1 cellular context compared by ENCODE assay signal in the genomic region with DNA sequence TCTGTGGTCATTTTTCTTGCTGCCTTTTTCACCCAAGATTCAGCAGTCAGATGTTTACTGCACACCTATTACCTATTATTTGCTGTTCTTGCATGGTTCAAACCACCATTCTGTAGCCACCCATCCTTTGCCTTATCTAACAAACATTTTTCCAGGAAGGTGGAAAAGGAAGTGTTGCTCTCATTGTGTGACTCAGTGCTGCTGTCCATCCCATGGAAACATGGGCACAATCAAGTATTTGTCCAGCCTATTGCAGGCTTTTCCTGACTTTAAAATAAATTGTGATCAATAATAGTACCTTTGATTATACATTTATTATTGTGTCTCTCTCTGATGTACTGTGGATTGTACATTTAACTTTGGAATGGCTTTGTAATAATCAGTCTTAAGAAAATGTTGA.
TF ChIP-seq lines count a peak whose summit lies in the region.

No MANE protein-coding gene starts in this region.

TF ChIP-seq in HepG2, 621 proteins besides CTCF, POLR2A, EP300 and RAD21 (continues in another document):
- TF ChIP-seq ZSCAN21 (CRISPR knock-in tag; IDR thresholded peaks at IDR 0.05; ENCODE audit: borderline replicate concordance) (no peak), SOX6 (IDR thresholded peaks at IDR 0.05) (no peak), SOX6 (CRISPR knock-in tag; IDR thresholded peaks at IDR 0.05) (no peak), SALL2 (CRISPR knock-in tag; IDR thresholded peaks at IDR 0.05) (no peak), SCMH1 (CRISPR knock-in tag; IDR thresholded peaks at IDR 0.05; ENCODE audit: borderline replicate concordance) (no peak), RFX5 (IDR thresholded peaks at IDR 0.05; ENCODE audit: low read depth, low read length) (no peak), TMF1 (CRISPR knock-in tag; IDR thresholded peaks at IDR 0.05; ENCODE audit: low read depth) (no peak), KLF12 (CRISPR knock-in tag; IDR thresholded peaks at IDR 0.05; ENCODE audit: borderline replicate concordance) (no peak), ADNP (CRISPR knock-in tag; IDR thresholded peaks at IDR 0.05) (no peak)
- TF ChIP-seq, protein P1, sequence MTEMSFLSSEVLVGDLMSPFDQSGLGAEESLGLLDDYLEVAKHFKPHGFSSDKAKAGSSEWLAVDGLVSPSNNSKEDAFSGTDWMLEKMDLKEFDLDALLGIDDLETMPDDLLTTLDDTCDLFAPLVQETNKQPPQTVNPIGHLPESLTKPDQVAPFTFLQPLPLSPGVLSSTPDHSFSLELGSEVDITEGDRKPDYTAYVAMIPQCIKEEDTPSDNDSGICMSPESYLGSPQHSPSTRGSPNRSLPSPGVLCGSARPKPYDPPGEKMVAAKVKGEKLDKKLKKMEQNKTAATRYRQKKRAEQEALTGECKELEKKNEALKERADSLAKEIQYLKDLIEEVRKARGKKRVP (CRISPR knock-in tag; IDR thresholded peaks at IDR 0.05): no peak
- TF ChIP-seq, protein P2, sequence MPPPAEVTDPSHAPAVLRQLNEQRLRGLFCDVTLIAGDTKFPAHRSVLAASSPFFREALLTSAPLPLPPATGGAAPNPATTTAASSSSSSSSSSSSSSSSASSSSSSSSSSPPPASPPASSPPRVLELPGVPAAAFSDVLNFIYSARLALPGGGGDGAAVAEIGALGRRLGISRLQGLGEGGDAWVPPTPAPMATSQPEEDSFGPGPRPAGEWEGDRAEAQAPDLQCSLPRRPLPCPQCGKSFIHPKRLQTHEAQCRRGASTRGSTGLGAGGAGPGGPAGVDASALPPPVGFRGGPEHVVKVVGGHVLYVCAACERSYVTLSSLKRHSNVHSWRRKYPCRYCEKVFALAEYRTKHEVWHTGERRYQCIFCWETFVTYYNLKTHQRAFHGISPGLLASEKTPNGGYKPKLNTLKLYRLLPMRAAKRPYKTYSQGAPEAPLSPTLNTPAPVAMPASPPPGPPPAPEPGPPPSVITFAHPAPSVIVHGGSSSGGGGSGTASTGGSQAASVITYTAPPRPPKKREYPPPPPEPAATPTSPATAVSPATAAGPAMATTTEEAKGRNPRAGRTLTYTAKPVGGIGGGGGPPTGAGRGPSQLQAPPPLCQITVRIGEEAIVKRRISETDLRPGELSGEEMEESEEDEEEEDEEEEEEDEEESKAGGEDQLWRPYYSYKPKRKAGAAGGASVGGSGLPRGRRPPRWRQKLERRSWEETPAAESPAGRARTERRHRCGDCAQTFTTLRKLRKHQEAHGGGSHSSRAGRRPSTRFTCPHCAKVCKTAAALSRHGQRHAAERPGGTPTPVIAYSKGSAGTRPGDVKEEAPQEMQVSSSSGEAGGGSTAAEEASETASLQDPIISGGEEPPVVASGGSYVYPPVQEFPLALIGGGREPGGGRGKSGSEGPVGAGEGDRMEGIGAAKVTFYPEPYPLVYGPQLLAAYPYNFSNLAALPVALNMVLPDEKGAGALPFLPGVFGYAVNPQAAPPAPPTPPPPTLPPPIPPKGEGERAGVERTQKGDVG (CRISPR knock-in tag; IDR thresholded peaks at IDR 0.05; ENCODE audit: borderline replicate concordance): no peak
- TF ChIP-seq, protein P3, sequence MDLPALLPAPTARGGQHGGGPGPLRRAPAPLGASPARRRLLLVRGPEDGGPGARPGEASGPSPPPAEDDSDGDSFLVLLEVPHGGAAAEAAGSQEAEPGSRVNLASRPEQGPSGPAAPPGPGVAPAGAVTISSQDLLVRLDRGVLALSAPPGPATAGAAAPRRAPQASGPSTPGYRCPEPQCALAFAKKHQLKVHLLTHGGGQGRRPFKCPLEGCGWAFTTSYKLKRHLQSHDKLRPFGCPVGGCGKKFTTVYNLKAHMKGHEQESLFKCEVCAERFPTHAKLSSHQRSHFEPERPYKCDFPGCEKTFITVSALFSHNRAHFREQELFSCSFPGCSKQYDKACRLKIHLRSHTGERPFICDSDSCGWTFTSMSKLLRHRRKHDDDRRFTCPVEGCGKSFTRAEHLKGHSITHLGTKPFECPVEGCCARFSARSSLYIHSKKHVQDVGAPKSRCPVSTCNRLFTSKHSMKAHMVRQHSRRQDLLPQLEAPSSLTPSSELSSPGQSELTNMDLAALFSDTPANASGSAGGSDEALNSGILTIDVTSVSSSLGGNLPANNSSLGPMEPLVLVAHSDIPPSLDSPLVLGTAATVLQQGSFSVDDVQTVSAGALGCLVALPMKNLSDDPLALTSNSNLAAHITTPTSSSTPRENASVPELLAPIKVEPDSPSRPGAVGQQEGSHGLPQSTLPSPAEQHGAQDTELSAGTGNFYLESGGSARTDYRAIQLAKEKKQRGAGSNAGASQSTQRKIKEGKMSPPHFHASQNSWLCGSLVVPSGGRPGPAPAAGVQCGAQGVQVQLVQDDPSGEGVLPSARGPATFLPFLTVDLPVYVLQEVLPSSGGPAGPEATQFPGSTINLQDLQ (CRISPR knock-in tag; IDR thresholded peaks at IDR 0.05): no peak
- TF ChIP-seq, protein P4, sequence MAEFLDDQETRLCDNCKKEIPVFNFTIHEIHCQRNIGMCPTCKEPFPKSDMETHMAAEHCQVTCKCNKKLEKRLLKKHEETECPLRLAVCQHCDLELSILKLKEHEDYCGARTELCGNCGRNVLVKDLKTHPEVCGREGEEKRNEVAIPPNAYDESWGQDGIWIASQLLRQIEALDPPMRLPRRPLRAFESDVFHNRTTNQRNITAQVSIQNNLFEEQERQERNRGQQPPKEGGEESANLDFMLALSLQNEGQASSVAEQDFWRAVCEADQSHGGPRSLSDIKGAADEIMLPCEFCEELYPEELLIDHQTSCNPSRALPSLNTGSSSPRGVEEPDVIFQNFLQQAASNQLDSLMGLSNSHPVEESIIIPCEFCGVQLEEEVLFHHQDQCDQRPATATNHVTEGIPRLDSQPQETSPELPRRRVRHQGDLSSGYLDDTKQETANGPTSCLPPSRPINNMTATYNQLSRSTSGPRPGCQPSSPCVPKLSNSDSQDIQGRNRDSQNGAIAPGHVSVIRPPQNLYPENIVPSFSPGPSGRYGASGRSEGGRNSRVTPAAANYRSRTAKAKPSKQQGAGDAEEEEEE (CRISPR knock-in tag; IDR thresholded peaks at IDR 0.05; ENCODE audit: borderline replicate concordance): no peak
- TF ChIP-seq, protein P5, sequence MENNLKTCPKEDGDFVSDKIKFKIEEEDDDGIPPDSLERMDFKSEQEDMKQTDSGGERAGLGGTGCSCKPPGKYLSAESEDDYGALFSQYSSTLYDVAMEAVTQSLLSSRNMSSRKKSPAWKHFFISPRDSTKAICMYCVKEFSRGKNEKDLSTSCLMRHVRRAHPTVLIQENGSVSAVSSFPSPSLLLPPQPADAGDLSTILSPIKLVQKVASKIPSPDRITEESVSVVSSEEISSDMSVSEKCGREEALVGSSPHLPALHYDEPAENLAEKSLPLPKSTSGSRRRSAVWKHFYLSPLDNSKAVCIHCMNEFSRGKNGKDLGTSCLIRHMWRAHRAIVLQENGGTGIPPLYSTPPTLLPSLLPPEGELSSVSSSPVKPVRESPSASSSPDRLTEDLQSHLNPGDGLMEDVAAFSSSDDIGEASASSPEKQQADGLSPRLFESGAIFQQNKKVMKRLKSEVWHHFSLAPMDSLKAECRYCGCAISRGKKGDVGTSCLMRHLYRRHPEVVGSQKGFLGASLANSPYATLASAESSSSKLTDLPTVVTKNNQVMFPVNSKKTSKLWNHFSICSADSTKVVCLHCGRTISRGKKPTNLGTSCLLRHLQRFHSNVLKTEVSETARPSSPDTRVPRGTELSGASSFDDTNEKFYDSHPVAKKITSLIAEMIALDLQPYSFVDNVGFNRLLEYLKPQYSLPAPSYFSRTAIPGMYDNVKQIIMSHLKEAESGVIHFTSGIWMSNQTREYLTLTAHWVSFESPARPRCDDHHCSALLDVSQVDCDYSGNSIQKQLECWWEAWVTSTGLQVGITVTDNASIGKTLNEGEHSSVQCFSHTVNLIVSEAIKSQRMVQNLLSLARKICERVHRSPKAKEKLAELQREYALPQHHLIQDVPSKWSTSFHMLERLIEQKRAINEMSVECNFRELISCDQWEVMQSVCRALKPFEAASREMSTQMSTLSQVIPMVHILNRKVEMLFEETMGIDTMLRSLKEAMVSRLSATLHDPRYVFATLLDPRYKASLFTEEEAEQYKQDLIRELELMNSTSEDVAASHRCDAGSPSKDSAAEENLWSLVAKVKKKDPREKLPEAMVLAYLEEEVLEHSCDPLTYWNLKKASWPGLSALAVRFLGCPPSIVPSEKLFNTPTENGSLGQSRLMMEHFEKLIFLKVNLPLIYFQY (CRISPR knock-in tag; IDR thresholded peaks at IDR 0.05; ENCODE audit: borderline replicate concordance): no peak
- TF ChIP-seq, protein P6, sequence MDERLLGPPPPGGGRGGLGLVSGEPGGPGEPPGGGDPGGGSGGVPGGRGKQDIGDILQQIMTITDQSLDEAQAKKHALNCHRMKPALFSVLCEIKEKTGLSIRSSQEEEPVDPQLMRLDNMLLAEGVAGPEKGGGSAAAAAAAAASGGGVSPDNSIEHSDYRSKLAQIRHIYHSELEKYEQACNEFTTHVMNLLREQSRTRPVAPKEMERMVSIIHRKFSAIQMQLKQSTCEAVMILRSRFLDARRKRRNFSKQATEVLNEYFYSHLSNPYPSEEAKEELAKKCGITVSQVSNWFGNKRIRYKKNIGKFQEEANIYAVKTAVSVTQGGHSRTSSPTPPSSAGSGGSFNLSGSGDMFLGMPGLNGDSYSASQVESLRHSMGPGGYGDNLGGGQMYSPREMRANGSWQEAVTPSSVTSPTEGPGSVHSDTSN (CRISPR knock-in tag; IDR thresholded peaks at IDR 0.05): no peak
- TF ChIP-seq, protein P7, sequence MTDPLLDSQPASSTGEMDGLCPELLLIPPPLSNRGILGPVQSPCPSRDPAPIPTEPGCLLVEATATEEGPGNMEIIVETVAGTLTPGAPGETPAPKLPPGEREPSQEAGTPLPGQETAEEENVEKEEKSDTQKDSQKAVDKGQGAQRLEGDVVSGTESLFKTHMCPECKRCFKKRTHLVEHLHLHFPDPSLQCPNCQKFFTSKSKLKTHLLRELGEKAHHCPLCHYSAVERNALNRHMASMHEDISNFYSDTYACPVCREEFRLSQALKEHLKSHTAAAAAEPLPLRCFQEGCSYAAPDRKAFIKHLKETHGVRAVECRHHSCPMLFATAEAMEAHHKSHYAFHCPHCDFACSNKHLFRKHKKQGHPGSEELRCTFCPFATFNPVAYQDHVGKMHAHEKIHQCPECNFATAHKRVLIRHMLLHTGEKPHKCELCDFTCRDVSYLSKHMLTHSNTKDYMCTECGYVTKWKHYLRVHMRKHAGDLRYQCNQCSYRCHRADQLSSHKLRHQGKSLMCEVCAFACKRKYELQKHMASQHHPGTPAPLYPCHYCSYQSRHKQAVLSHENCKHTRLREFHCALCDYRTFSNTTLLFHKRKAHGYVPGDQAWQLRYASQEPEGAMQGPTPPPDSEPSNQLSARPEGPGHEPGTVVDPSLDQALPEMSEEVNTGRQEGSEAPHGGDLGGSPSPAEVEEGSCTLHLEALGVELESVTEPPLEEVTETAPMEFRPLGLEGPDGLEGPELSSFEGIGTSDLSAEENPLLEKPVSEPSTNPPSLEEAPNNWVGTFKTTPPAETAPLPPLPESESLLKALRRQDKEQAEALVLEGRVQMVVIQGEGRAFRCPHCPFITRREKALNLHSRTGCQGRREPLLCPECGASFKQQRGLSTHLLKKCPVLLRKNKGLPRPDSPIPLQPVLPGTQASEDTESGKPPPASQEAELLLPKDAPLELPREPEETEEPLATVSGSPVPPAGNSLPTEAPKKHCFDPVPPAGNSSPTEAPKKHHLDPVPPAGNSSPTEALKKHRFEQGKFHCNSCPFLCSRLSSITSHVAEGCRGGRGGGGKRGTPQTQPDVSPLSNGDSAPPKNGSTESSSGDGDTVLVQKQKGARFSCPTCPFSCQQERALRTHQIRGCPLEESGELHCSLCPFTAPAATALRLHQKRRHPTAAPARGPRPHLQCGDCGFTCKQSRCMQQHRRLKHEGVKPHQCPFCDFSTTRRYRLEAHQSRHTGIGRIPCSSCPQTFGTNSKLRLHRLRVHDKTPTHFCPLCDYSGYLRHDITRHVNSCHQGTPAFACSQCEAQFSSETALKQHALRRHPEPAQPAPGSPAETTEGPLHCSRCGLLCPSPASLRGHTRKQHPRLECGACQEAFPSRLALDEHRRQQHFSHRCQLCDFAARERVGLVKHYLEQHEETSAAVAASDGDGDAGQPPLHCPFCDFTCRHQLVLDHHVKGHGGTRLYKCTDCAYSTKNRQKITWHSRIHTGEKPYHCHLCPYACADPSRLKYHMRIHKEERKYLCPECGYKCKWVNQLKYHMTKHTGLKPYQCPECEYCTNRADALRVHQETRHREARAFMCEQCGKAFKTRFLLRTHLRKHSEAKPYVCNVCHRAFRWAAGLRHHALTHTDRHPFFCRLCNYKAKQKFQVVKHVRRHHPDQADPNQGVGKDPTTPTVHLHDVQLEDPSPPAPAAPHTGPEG (CRISPR knock-in tag; IDR thresholded peaks at IDR 0.05): no peak
- TF ChIP-seq, protein P8, sequence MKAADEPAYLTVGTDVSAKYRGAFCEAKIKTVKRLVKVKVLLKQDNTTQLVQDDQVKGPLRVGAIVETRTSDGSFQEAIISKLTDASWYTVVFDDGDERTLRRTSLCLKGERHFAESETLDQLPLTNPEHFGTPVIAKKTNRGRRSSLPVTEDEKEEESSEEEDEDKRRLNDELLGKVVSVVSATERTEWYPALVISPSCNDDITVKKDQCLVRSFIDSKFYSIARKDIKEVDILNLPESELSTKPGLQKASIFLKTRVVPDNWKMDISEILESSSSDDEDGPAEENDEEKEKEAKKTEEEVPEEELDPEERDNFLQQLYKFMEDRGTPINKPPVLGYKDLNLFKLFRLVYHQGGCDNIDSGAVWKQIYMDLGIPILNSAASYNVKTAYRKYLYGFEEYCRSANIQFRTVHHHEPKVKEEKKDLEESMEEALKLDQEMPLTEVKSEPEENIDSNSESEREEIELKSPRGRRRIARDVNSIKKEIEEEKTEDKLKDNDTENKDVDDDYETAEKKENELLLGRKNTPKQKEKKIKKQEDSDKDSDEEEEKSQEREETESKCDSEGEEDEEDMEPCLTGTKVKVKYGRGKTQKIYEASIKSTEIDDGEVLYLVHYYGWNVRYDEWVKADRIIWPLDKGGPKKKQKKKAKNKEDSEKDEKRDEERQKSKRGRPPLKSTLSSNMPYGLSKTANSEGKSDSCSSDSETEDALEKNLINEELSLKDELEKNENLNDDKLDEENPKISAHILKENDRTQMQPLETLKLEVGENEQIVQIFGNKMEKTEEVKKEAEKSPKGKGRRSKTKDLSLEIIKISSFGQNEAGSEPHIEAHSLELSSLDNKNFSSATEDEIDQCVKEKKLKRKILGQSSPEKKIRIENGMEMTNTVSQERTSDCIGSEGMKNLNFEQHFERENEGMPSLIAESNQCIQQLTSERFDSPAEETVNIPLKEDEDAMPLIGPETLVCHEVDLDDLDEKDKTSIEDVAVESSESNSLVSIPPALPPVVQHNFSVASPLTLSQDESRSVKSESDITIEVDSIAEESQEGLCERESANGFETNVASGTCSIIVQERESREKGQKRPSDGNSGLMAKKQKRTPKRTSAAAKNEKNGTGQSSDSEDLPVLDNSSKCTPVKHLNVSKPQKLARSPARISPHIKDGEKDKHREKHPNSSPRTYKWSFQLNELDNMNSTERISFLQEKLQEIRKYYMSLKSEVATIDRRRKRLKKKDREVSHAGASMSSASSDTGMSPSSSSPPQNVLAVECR (CRISPR knock-in tag; IDR thresholded peaks at IDR 0.05; ENCODE audit: borderline replicate concordance): no peak
- TF ChIP-seq, protein P9, sequence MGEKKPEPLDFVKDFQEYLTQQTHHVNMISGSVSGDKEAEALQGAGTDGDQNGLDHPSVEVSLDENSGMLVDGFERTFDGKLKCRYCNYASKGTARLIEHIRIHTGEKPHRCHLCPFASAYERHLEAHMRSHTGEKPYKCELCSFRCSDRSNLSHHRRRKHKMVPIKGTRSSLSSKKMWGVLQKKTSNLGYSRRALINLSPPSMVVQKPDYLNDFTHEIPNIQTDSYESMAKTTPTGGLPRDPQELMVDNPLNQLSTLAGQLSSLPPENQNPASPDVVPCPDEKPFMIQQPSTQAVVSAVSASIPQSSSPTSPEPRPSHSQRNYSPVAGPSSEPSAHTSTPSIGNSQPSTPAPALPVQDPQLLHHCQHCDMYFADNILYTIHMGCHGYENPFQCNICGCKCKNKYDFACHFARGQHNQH (CRISPR knock-in tag; IDR thresholded peaks at IDR 0.05): no peak
